Comparison of ENCODE assay signal across 8 cellular contexts in genomic region chr22:38756631-38757463, GRCh38. TPM values are rescaled to one million over a fixed set of nuclear protein-coding genes. Genes with fewer than 3 reads are reported as not detected.
DNase-seq lines count a peak whose midpoint lies in the region; ATAC-seq and TF ChIP-seq lines count a peak whose summit lies in the region.

No MANE protein-coding gene starts in this region.

- H3K36me3 ChIP-seq in SK-N-MC (ENCODE audit: insufficient read depth, low read length), result peaks cover 6% of the 10 kb centered on the region; the same call in 1 of the 2 replicates
- H3K36me3 ChIP-seq in gastrocnemius medialis, result peaks cover 0 to 11% of the 10 kb centered on the region in 2 donors

- peaks cover 13% of the 10 kb centered on the region for H3K36me3 Mint-ChIP-seq in endothelial cell (ENCODE audit: low read depth, unreplicated experiment)

- 0 out of 2 replicates have a peak overlapping the region, but pooled peaks have one; percentile 10 for H3K27ac ChIP-seq in SK-N-MC
- H3K27ac ChIP-seq in gastrocnemius medialis, result peak overlapping the region; percentile 93 to 100 (median 96)

- intact Hi-C loops in gastrocnemius medialis (cut with DNase I; ENCODE audit: low total_unique reads), result loop anchor here (1.0 to 10.0 kb wide), 3 partner anchors 395 to 768 kb away; partner anchors contain the start of genes ATF4 and CBX7

- ATAC-seq in gastrocnemius medialis (no peak), GM19397 (IDR thresholded peaks at IDR 0.05; ENCODE audit: unreplicated experiment) (no peak), HG03571 (IDR thresholded peaks at IDR 0.05; ENCODE audit: unreplicated experiment) (no peak)

- H3K4me3 Mint-ChIP-seq in endothelial cell (ENCODE audit: unreplicated experiment), result peak overlapping the region; percentile 82

- no peak for TF ChIP-seq POLR2A in gastrocnemius medialis (IDR thresholded peaks at IDR 0.05)

- H3K9ac ChIP-seq in SK-N-MC (ENCODE audit: insufficient read length), result peak overlapping the region; percentile 86

- peaks cover 23% of the 10 kb centered on the region for H3K4me1 Mint-ChIP-seq in endothelial cell (ENCODE audit: unreplicated experiment)

- H3K4me3 ChIP-seq in SK-N-MC, result peak overlapping the region; percentile 86
- H3K4me3 ChIP-seq in gastrocnemius medialis, result peak overlapping the region; percentile 55 to 93 (median 70)

- peak; percentile 55 for DNase-seq in activated CD4-positive, alpha-beta T cell treated with anti-CD3 and anti-CD28 coated beads for 48 hours
- DNase-seq in activated CD4-positive, alpha-beta T cell treated with anti-CD3 and anti-CD28 coated beads for 1 hour, result no peak
- DNase-seq in SK-N-MC (ENCODE audit: low read depth, low spot score) (no peak), endothelial cell (ENCODE audit: low spot score) (no peak), gastrocnemius medialis (no peak), 8988T (no peak)

- peak overlapping the region; percentile 86 for H3K27ac Mint-ChIP-seq in endothelial cell (ENCODE audit: unreplicated experiment)

- H3K27me3 ChIP-seq in gastrocnemius medialis, result no peaks in the 10 kb centered on the region

- H3K9me3 Mint-ChIP-seq in endothelial cell (ENCODE audit: unreplicated experiment), result no peaks in the 10 kb centered on the region

- TF ChIP-seq CTCF in endothelial cell (IDR thresholded peaks at IDR 0.05; ENCODE audit: unreplicated experiment) (no peak), gastrocnemius medialis (IDR thresholded peaks at IDR 0.05 in 4 of 5, conservative IDR thresholded peaks at IDR 0.05 in 1 of 5) (no peak)

- H3K9me3 ChIP-seq in SK-N-MC (ENCODE audit: low read depth, low read length), result no peaks in the 10 kb centered on the region
- H3K9me3 ChIP-seq in gastrocnemius medialis, result no peaks in the 10 kb centered on the region

- H3K4me1 ChIP-seq in gastrocnemius medialis, result peaks cover 25 to 30% of the 10 kb centered on the region in 2 donors

- in situ Hi-C loops in gastrocnemius medialis (cut with MboI; ENCODE audit: low sequenced_read_pairs in 4 of 4), result no loop called here

- peaks cover 13% of the 10 kb centered on the region for H3K27me3 Mint-ChIP-seq in endothelial cell (ENCODE audit: unreplicated experiment)

RNA-seq across cellular contexts. Expression of gene SUN2, which starts 1.0 kb away (rescaled TPM):
- 74.4 TPM for total RNA-seq in endothelial cell (ENCODE audit: unreplicated experiment)
- total RNA-seq in gastrocnemius medialis, result 100 to 1,000 TPM; 177 to 423 (median 312) TPM

RNA-seq across cellular contexts. Expression of gene DNAL4, which starts 37.1 kb away (rescaled TPM):
- total RNA-seq in endothelial cell (ENCODE audit: unreplicated experiment) (20.2 TPM), gastrocnemius medialis (1 to 10 TPM; 5.7 to 7.2 (median 6.7) TPM)

RNA-seq across cellular contexts. Expression of gene GTPBP1, which starts 51.1 kb away (rescaled TPM):
- 44.5 TPM for total RNA-seq in endothelial cell (ENCODE audit: unreplicated experiment)
- total RNA-seq in gastrocnemius medialis, result 100 to 1,000 TPM in 1 of 4 donors, 10 to 100 TPM in 3; 27.7 to 124 (median 36.0) TPM

RNA-seq across cellular contexts. Expression of gene JOSD1, which starts 56.1 kb away (rescaled TPM):
- total RNA-seq in endothelial cell (ENCODE audit: unreplicated experiment), result 49.6 TPM
- total RNA-seq in gastrocnemius medialis, result 10 to 100 TPM; 25.1 to 50.5 (median 42.4) TPM
